In genomic region chr18:2848145-2848878, GRCh38 we compare ENCODE assay signal across 7 cellular contexts. TPM values are rescaled to one million over a fixed set of nuclear protein-coding genes. Genes with fewer than 3 reads are reported as not detected.
DNase-seq lines count a peak whose midpoint lies in the region; ATAC-seq and TF ChIP-seq lines count a peak whose summit lies in the region.

No MANE protein-coding gene starts in this region.

- peaks cover 21 to 54% (median 34%) of the 10 kb centered on the region in 6 donors for H3K4me1 ChIP-seq in spleen

- ATAC-seq in activated CD8-positive, alpha-beta T cell treated with anti-CD3 and anti-CD28 coated beads, Interleukin-2, amount 10 ng/mL, durations not matched to agents 7 days and 5 days: no peak

- POLR2A ChIA-PET in activated CD8-positive, alpha-beta T cell treated with anti-CD3 and anti-CD28 coated beads, Interleukin-2, amount 10 ng/mL, durations not matched to agents 7 days and 5 days (lab: Charles Lee): interaction anchor here (1.4 kb wide), 1 partner anchor 398 kb away, joined by 3 read pairs; no protein-coding TSS in a partner anchor

- H3K27me3 Mint-ChIP-seq in activated CD8-positive, alpha-beta T cell treated with anti-CD3 and anti-CD28 coated beads, Interleukin-2, amount 10 ng/mL, durations not matched to agents 7 days and 5 days (ENCODE audit: low read depth): peaks cover 47% of the 10 kb centered on the region

- no peak for TF ChIP-seq CTCF in GM12865 (IDR thresholded peaks at IDR 0.05; ENCODE audit: insufficient read depth, low read depth, low read length, missing control alignments)
- TF ChIP-seq CTCF in spleen (IDR thresholded peaks at IDR 0.05 in 8 of 11, conservative IDR thresholded peaks at IDR 0.05 in 3 of 11): no peak

- no peaks in the 10 kb centered on the region for H3K36me3 Mint-ChIP-seq in activated CD8-positive, alpha-beta T cell treated with anti-CD3 and anti-CD28 coated beads, Interleukin-2, amount 10 ng/mL, durations not matched to agents 7 days and 5 days (ENCODE audit: low read depth)

- TF ChIP-seq POLR2A in spleen (IDR thresholded peaks at IDR 0.05): no peak

- peaks cover 0 to 72% (median 31%) of the 10 kb centered on the region in 7 donors for H3K27me3 ChIP-seq in spleen (replicated peaks in 1 of 7)

- H3K4me1 Mint-ChIP-seq in activated CD8-positive, alpha-beta T cell treated with anti-CD3 and anti-CD28 coated beads, Interleukin-2, amount 10 ng/mL, durations not matched to agents 7 days and 5 days (ENCODE audit: low read depth): peaks cover 15% of the 10 kb centered on the region

- peak overlapping the region; percentile 72 for H3K4me3 Mint-ChIP-seq in activated CD8-positive, alpha-beta T cell treated with anti-CD3 and anti-CD28 coated beads, Interleukin-2, amount 10 ng/mL, durations not matched to agents 7 days and 5 days

- no peak overlapping the region for H3K27ac Mint-ChIP-seq in activated CD8-positive, alpha-beta T cell treated with anti-CD3 and anti-CD28 coated beads, Interleukin-2, amount 10 ng/mL, durations not matched to agents 7 days and 5 days

- CTCF ChIA-PET in activated CD8-positive, alpha-beta T cell treated with anti-CD3 and anti-CD28 coated beads, Interleukin-2, amount 10 ng/mL, durations not matched to agents 7 days and 5 days (lab: Charles Lee): no interaction called here

- intact Hi-C loops in spleen (cut with DNase I; ENCODE audit: low total_unique reads): no loop called here

- H3K9me3 ChIP-seq in spleen: no peaks in the 10 kb centered on the region

- DNase-seq in GM12865 (ENCODE audit: low read depth) (no peak), spleen (no peak), ACHN (no peak), NCI-H2107 (lab: John Stamatoyannopoulos, UW) (no peak), DMS 273 treated with DMSO at 0.1 percent for 48 hours (lab: John Stamatoyannopoulos, UW) (no peak)
- no peak for DNase-seq in activated CD8-positive, alpha-beta T cell treated with anti-CD3 and anti-CD28 coated beads, Interleukin-2, amount 10 ng/mL, durations not matched to agents 7 days and 5 days

- in situ Hi-C loops in ACHN (cut with HindIII; ENCODE audit: low pct_ligation_motif_present, low pct_unique_long_range_greater_than_20kb, low sequenced_read_pairs): no loop called here

- peak overlapping the region; percentile 52 for H3K4me3 ChIP-seq in GM12865 (ENCODE audit: low read depth, low read length)
- H3K4me3 ChIP-seq in iPS-11a (ENCODE audit: low read depth, low read length): peak overlapping the region; percentile 39
- H3K4me3 ChIP-seq in spleen: peak overlapping the region; percentile 48 to 78 (median 64)

- H3K27ac ChIP-seq in spleen: peak overlapping the region in 5 of 8 donors; percentile 57 to 87 (median 79)

- H3K36me3 ChIP-seq in spleen: peaks cover 0 to 13% (median 0%) of the 10 kb centered on the region in 6 donors

- 6 to 10% (median 8%) methylated on average over 17 of the region's 17 CpGs for WGBS in spleen, 5 donors

- no peaks in the 10 kb centered on the region for H3K9me3 Mint-ChIP-seq in activated CD8-positive, alpha-beta T cell treated with anti-CD3 and anti-CD28 coated beads, Interleukin-2, amount 10 ng/mL, durations not matched to agents 7 days and 5 days (ENCODE audit: insufficient read depth)

RNA-seq across cellular contexts. Expression of gene EMILIN2, which starts 1.5 kb away (rescaled TPM):
- 10 to 100 TPM; 32.7 to 34.6 TPM for total RNA-seq in activated CD8-positive, alpha-beta T cell treated with anti-CD3 and anti-CD28 coated beads, Interleukin-2, amount 10 ng/mL, durations not matched to agents 7 days and 5 days
- 10 to 100 TPM; 12.1 to 47.7 (median 28.1) TPM for total RNA-seq in spleen
- 10 to 100 TPM in 2 of 3 donors, 1 to 10 TPM in 1; 7.5 to 20.3 (median 16.9) TPM for polyA plus RNA-seq in spleen
